In the genomic region with DNA sequence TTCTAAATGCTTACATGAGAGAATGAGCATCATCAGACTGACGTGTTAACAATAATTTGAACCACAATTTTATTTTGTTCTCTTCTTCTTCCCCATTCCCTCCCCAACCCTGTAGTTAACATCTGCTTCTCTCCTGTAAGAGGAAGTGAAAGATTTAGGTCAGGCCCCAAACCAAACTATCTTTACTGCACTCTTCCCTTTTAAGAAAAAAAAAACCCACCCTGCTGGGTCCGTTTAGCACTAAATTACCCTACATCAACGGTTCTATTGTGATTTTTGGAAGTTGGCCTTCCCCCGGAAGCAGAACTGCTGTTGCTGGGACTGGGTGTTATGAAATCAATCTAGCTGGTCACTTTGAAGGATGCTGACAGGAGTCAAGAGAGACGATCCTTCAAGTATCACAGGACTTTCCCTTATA, we compare ENCODE assay signal across 8 cellular contexts. TPM values are rescaled to one million over a fixed set of nuclear protein-coding genes. Genes with fewer than 3 reads are reported as not detected.
DNase-seq lines count a peak whose midpoint lies in the region; ATAC-seq and TF ChIP-seq lines count a peak whose summit lies in the region.

No MANE protein-coding gene starts in this region.

- no peak overlapping the region for H3K9ac ChIP-seq in GM23248

- H3K4me2 ChIP-seq in GM23248 (ENCODE audit: unreplicated experiment): no peak overlapping the region

- H3K4me3 Mint-ChIP-seq in activated naive CD4-positive, alpha-beta T cell treated with anti-CD3 and anti-CD28 coated beads, Interleukin-2, amount 10 ng/mL, durations not matched to agents 7 days and 5 days: no peak overlapping the region

- no peaks in the 10 kb centered on the region for H3K27me3 Mint-ChIP-seq in activated naive CD4-positive, alpha-beta T cell treated with anti-CD3 and anti-CD28 coated beads, Interleukin-2, amount 10 ng/mL, durations not matched to agents 7 days and 5 days

- no peak overlapping the region for H3K27ac Mint-ChIP-seq in activated naive CD4-positive, alpha-beta T cell treated with anti-CD3 and anti-CD28 coated beads, Interleukin-2, amount 10 ng/mL, durations not matched to agents 7 days and 5 days

- H3K36me3 ChIP-seq in GM23248 (ENCODE audit: low read depth): no peaks in the 10 kb centered on the region

- ATAC-seq in GM21526 (IDR thresholded peaks at IDR 0.05; ENCODE audit: low FRiP score, unreplicated experiment) (peak; percentile 91), HG03457 (IDR thresholded peaks at IDR 0.05; ENCODE audit: unreplicated experiment) (peak; percentile 78)

- CTCF ChIA-PET in activated naive CD4-positive, alpha-beta T cell treated with anti-CD3 and anti-CD28 coated beads, Interleukin-2, amount 10 ng/mL, durations not matched to agents 7 days and 5 days (lab: Charles Lee): interaction anchor here (3.0 kb wide), 1 partner anchor 327 kb away, joined by 8 read pairs; no protein-coding TSS in a partner anchor

- H3K9me3 ChIP-seq in GM23248 (ENCODE audit: low read depth): no peaks in the 10 kb centered on the region

- no peak overlapping the region for H3K4me3 ChIP-seq in GM23248

- peaks cover 2% of the 10 kb centered on the region for H3K9me3 Mint-ChIP-seq in activated naive CD4-positive, alpha-beta T cell treated with anti-CD3 and anti-CD28 coated beads, Interleukin-2, amount 10 ng/mL, durations not matched to agents 7 days and 5 days

- H3K27ac ChIP-seq in GM23248: no peak overlapping the region

- in situ Hi-C loops in GM13977 (cut with MboI; ENCODE audit: low pct_unique_long_range_greater_than_20kb, low sequenced_read_pairs, unreplicated experiment): no loop called here
- in situ Hi-C loops in GM23248 (cut with MboI): no loop called here

- no peaks in the 10 kb centered on the region for H3K27me3 ChIP-seq in GM23248 (replicated peaks; ENCODE audit: insufficient read depth)

- no peaks in the 10 kb centered on the region for H3K36me3 Mint-ChIP-seq in activated naive CD4-positive, alpha-beta T cell treated with anti-CD3 and anti-CD28 coated beads, Interleukin-2, amount 10 ng/mL, durations not matched to agents 7 days and 5 days

- TF ChIP-seq CTCF in GM13977 (IDR thresholded peaks at IDR 0.05; ENCODE audit: extremely low read depth, insufficient read depth, missing control alignments): no peak

- H2AFZ ChIP-seq in GM23248: no peak overlapping the region

- peaks cover 16% of the 10 kb centered on the region for H3K4me1 ChIP-seq in GM23248 (ENCODE audit: insufficient read depth)

- peaks cover 4% of the 10 kb centered on the region for H3K4me1 Mint-ChIP-seq in activated naive CD4-positive, alpha-beta T cell treated with anti-CD3 and anti-CD28 coated beads, Interleukin-2, amount 10 ng/mL, durations not matched to agents 7 days and 5 days

- H3F3A ChIP-seq in GM23248 (ENCODE audit: insufficient read depth): peaks cover 28% of the 10 kb centered on the region

- H4K20me1 ChIP-seq in GM23248 (ENCODE audit: insufficient read depth): no peaks in the 10 kb centered on the region

- H3K9me2 ChIP-seq in GM23248 (ENCODE audit: insufficient read depth): no peaks in the 10 kb centered on the region

- DNase-seq in GM13977 (ENCODE audit: low spot score): peak; percentile 36
- peak; percentile 57 for DNase-seq in germinal center (ENCODE audit: low spot score)
- no peak for DNase-seq in NCI-H187 (lab: John Stamatoyannopoulos, UW)
- no peak for DNase-seq in GM23248
- no peak for DNase-seq in dermis blood vessel endothelial cell
- no peak for DNase-seq in activated naive CD4-positive, alpha-beta T cell treated with anti-CD3 and anti-CD28 coated beads, Interleukin-2, amount 10 ng/mL, durations not matched to agents 7 days and 5 days

- WGBS in GM23248 (ENCODE audit: low coverage in 1 of 2, low lambda C conversion rate in 2 of 2, missing lambda C conversion rate in 2 of 2), 2 experiments: 50 to 58% methylated on average over 5 of the region's 5 CpGs

- no peaks in the 10 kb centered on the region for H3K79me2 ChIP-seq in GM23248 (ENCODE audit: insufficient read depth)

RNA-seq across cellular contexts. Expression of a gene that starts 49.4 kb away (rescaled TPM):
- 19.1 and 34.3 TPM in 2 replicates for total RNA-seq in GM23248 (2014; rRNA removed; shearing (Covaris generic))
- polyA plus RNA-seq in GM23248 (2016; fragmentation: Nextera tagmentation; extraction: Ambion mirVana): 11.5 and 15.7 TPM in 2 replicates
- total RNA-seq in dermis blood vessel endothelial cell: 15.2 and 31.8 TPM in 2 replicates

Comparison
In these comparisons a context has a peak if more than half of its experiments do, and no peak if none do; other contexts are left out.
1. DNase-seq: peak in GM13977 (single experiment) and germinal center (single experiment); none in NCI-H187 (0 of 2), GM23248 (single experiment), dermis blood vessel endothelial cell (single experiment) and activated naive CD4-positive, alpha-beta T cell treated with anti-CD3 and anti-CD28 coated beads, Interleukin-2, amount 10 ng/mL, durations not matched to agents 7 days and 5 days (single experiment).